In genomic region chr2:231308631-231309414, GRCh38 we compare ENCODE assay signal across 11 cellular contexts.
DNase-seq lines count a peak whose midpoint lies in the region; FAIRE-seq and TF ChIP-seq lines count a peak whose summit lies in the region.
"Had no signal": no experiment of that assay in that cellular context is flagged by ENCODE, and none has a peak within 500 bp of the region (broad histone marks: within the 10 kb centered on the region; RNA-seq: fewer than 3 reads in every experiment).

No MANE protein-coding gene starts in this region.

- H3K79me2 ChIP-seq in Karpas-422 (ENCODE audit: low read length): no peaks in the 10 kb centered on the region

- H3K9me3 ChIP-seq in spleen (no peaks in the 10 kb centered on the region), Karpas-422 (ENCODE audit: low read length) (no peaks in the 10 kb centered on the region)
- H3K9me3 ChIP-seq: thyroid gland had no signal

- H3K27me3 ChIP-seq in spleen (replicated peaks in 1 of 7) (no peaks in the 10 kb centered on the region), Karpas-422 (ENCODE audit: low read length) (no peaks in the 10 kb centered on the region)
- H3K27me3 ChIP-seq: thyroid gland had no signal

- no peak overlapping the region for H3K9ac ChIP-seq in Karpas-422 (ENCODE audit: low read length)

- H3K9me2 ChIP-seq in Karpas-422 (replicated peaks; ENCODE audit: insufficient read depth, low read length): no peaks in the 10 kb centered on the region

- peak; percentile 67 for DNase-seq in H54 (ENCODE audit: insufficient read length, low spot score)
- DNase-seq in RKO (ENCODE audit: low spot score): peak; percentile 5
- peak; percentile 78 for DNase-seq in epithelial cell of proximal tubule (ENCODE audit: low read depth)
- DNase-seq in occipital lobe (lab: John Stamatoyannopoulos, UW): peak; percentile 38
- no peak for DNase-seq in spleen
- DNase-seq in COLO829 (ENCODE audit: low spot score): no peak
- no peak for DNase-seq in Karpas-422
- DNase-seq: NCI-H1105 treated with DMSO at 0.1 percent for 48 hours; NK-92 treated with Interleukin-12 subunit alpha and Interleukin-12 subunit beta, amount 100 ng/mL, for 24 hours; thyroid gland had no signal

- 91 to 94% (median 93%) methylated on average over 16 of the region's 16 CpGs for WGBS in spleen, 5 donors

- TF ChIP-seq POLR2A in H54 (IDR thresholded peaks at IDR 0.05; ENCODE audit: low read depth, low read length) (no peak), spleen (IDR thresholded peaks at IDR 0.05) (no peak)

- no peak overlapping the region for H3K4me2 ChIP-seq in Karpas-422 (ENCODE audit: low read depth, low read length, poor library complexity, severe bottlenecking)

- no peak overlapping the region for H3K4me3 ChIP-seq in epithelial cell of proximal tubule (ENCODE audit: low read depth, low read length)
- H3K4me3 ChIP-seq in spleen: no peak overlapping the region
- H3K4me3 ChIP-seq in Karpas-422 (ENCODE audit: low read length): no peak overlapping the region
- H3K4me3 ChIP-seq: thyroid gland had no signal

- H4K20me1 ChIP-seq in Karpas-422 (ENCODE audit: insufficient read depth, low read depth, low read length): no peaks in the 10 kb centered on the region

- H3K27ac ChIP-seq in spleen: no peak overlapping the region
- H3K27ac ChIP-seq in Karpas-422 (ENCODE audit: low read length): no peak overlapping the region
- H3K27ac ChIP-seq: thyroid gland had no signal

- H3K4me1 ChIP-seq in spleen: peaks cover 0 to 15% (median 5%) of the 10 kb centered on the region in 6 donors
- H3K4me1 ChIP-seq in Karpas-422 (ENCODE audit: low read length): 0 out of 2 replicates have a peak, but pooled peaks cover 2% of the 10 kb centered on the region

- no peaks in the 10 kb centered on the region for H3K36me3 ChIP-seq in spleen
- no peaks in the 10 kb centered on the region for H3K36me3 ChIP-seq in Karpas-422 (ENCODE audit: insufficient read depth, low read length)
- H3K36me3 ChIP-seq: thyroid gland had no signal

- intact Hi-C loops in spleen (cut with DNase I; ENCODE audit: low total_unique reads): no loop called here

- no peak overlapping the region for H2AFZ ChIP-seq in Karpas-422 (ENCODE audit: low read length)

- peak; percentile 33 for FAIRE-seq in H54 (lab: Jason Lieb, UNC)
- FAIRE-seq: D721Med had no signal

- TF ChIP-seq CTCF in epithelial cell of proximal tubule (conservative IDR thresholded peaks at IDR 0.05; ENCODE audit: low read depth, low read length) (no peak), spleen (IDR thresholded peaks at IDR 0.05 in 8 of 11, conservative IDR thresholded peaks at IDR 0.05 in 3 of 11) (no peak)

Comparison
In these comparisons a context has a peak if more than half of its experiments do, and no peak if none do; other contexts are left out.
1. DNase-seq: peak in H54 (single experiment), RKO (single experiment), epithelial cell of proximal tubule (single experiment) and occipital lobe (single experiment); none in spleen (single experiment), COLO829 (single experiment) and Karpas-422 (single experiment).